In the genomic region with DNA sequence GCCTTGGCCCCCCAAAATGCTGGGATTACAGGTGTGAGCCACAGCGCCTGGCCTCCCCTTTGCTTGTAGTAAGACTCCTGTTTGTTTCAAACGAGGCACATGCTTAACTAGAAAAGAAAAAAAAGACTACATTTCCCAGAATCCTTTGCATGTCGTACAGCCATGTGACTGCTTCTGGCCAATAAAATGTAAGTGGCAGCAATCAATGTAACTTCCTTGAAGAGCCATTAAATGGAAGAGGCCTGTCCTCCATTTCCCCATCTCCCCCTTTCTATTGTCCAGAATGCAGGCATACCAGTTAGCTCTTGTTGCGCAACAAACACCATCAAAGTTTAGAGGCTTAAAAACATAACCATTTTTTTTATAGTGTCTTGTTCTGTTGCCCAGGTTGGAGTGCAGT, we compare ENCODE assay signal across 9 cellular contexts. TPM values are rescaled to one million over a fixed set of nuclear protein-coding genes. Genes with fewer than 3 reads are reported as not detected.
DNase-seq lines count a peak whose midpoint lies in the region; ATAC-seq lines count a peak whose summit lies in the region.
"Had no signal": no experiment of that assay in that cellular context is flagged by ENCODE, and none has a peak within 500 bp of the region (broad histone marks: within the 10 kb centered on the region; RNA-seq: fewer than 3 reads in every experiment).

No MANE protein-coding gene starts in this region.

- DNase-seq in SKM-1 treated with dmso at 0.1 percent for 144 hours (lab: John Stamatoyannopoulos, UW; ENCODE audit: unreplicated experiment) (peak; percentile 6), SKM-1 (lab: John Stamatoyannopoulos, UW; ENCODE audit: unreplicated experiment) (no peak), MV-4-11 (lab: John Stamatoyannopoulos, UW) (peak; percentile 82), amniotic epithelial cell (ENCODE audit: low read depth) (peak; percentile 14), renal cortical epithelial cell (ENCODE audit: low read depth) (peak; percentile 13), Right ventricle myocardium inferior (ENCODE audit: missing footprints) (no peak), nucleus accumbens (lab: John Stamatoyannopoulos, UW) (no peak)
- DNase-seq: NCI-H2107 had no signal

- intact Hi-C loops in Right ventricle myocardium inferior (cut with DNase I): no loop called here

- no peak for ATAC-seq in Right ventricle myocardium inferior
- no peak for ATAC-seq in HG02938 (IDR thresholded peaks at IDR 0.05; ENCODE audit: unreplicated experiment)

RNA-seq across cellular contexts. Expression of a gene that starts 10.4 kb away (rescaled TPM):
- total RNA-seq in renal cortical epithelial cell (not detected in 2 replicates), Right ventricle myocardium inferior (not detected)

RNA-seq across cellular contexts. Expression of a gene that starts 30.3 kb away (rescaled TPM):
- total RNA-seq in renal cortical epithelial cell (not detected in 2 replicates), Right ventricle myocardium inferior (not detected)

RNA-seq across cellular contexts. Expression of a gene that starts 36.7 kb away (rescaled TPM):
- 0.15 and 0.52 TPM in 2 replicates for total RNA-seq in renal cortical epithelial cell
- 4.0 TPM for total RNA-seq in Right ventricle myocardium inferior

RNA-seq across cellular contexts. Expression of a gene that starts 40.3 kb away (rescaled TPM):
- total RNA-seq in renal cortical epithelial cell (0.17 and 0.65 TPM in 2 replicates), Right ventricle myocardium inferior (0.22 TPM)

Comparison
In these comparisons a context has a peak if more than half of its experiments do, and no peak if none do; other contexts are left out.
1. DNase-seq: peak in SKM-1 treated with dmso at 0.1 percent for 144 hours (single experiment), MV-4-11 (single experiment), amniotic epithelial cell (single experiment) and renal cortical epithelial cell (single experiment); none in SKM-1 (single experiment), Right ventricle myocardium inferior (single experiment) and nucleus accumbens (0 of 56).